6 cellular contexts compared by ENCODE assay signal in the genomic region with DNA sequence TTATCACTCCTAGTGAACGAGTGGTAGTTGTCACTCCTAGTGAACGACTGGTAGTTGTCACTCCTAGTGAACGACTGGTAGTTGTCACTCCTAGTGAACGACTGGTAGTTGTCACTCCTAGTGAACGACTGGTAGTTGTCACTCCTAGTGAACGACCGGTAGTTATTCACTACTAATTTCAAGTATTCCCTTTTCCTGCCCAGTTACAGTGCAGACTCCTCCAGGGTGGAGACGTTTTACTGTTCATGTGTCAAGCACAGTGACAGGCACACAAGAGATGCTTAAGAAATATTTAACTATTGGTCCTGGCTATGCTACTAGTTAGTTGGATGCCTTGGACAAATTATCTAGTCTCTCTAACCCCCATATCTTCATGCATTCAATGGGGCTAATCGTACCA.
DNase-seq lines count a peak whose midpoint lies in the region; ATAC-seq and TF ChIP-seq lines count a peak whose summit lies in the region.
"Not testable (repeated sequence)": the region's sequence is repeated elsewhere in the genome, so short reads cannot be mapped to it uniquely, and the experiment has no call there.

No MANE protein-coding gene starts in this region.

- ATAC-seq in activated CD8-positive, alpha-beta T cell treated with anti-CD3 and anti-CD28 coated beads, Interleukin-2, amount 10 ng/mL, durations not matched to agents 7 days and 5 days = not testable (repeated sequence)

- H3K27ac Mint-ChIP-seq in HFFc6 = peak overlapping the region; percentile 87
- peak overlapping the region; percentile 36 for H3K27ac Mint-ChIP-seq in activated CD8-positive, alpha-beta T cell treated with anti-CD3 and anti-CD28 coated beads, Interleukin-2, amount 10 ng/mL, durations not matched to agents 7 days and 5 days
- peak overlapping the region; percentile 2 for H3K27ac Mint-ChIP-seq in activated naive CD8-positive, alpha-beta T cell
- H3K27ac Mint-ChIP-seq in endothelial cell (ENCODE audit: unreplicated experiment) = peak overlapping the region; percentile 84
- peak overlapping the region; percentile 94 for H3K27ac Mint-ChIP-seq in nephron progenitor cell

- POLR2A ChIA-PET in activated CD8-positive, alpha-beta T cell treated with anti-CD3 and anti-CD28 coated beads, Interleukin-2, amount 10 ng/mL, durations not matched to agents 7 days and 5 days (lab: Charles Lee) = not testable (repeated sequence)

- not testable (repeated sequence) for H3K4me3 Mint-ChIP-seq in HFFc6; activated CD8-positive, alpha-beta T cell treated with anti-CD3 and anti-CD28 coated beads, Interleukin-2, amount 10 ng/mL, durations not matched to agents 7 days and 5 days; activated naive CD8-positive, alpha-beta T cell; nephron progenitor cell
- H3K4me3 Mint-ChIP-seq in endothelial cell (ENCODE audit: unreplicated experiment) = peak overlapping the region; percentile 37

- not testable (repeated sequence) for TF ChIP-seq POLR2A in vagina (IDR thresholded peaks at IDR 0.05)

- not testable (repeated sequence) for H3K27me3 Mint-ChIP-seq in HFFc6 (ENCODE audit: insufficient read depth); activated CD8-positive, alpha-beta T cell treated with anti-CD3 and anti-CD28 coated beads, Interleukin-2, amount 10 ng/mL, durations not matched to agents 7 days and 5 days (ENCODE audit: low read depth); activated naive CD8-positive, alpha-beta T cell; endothelial cell (ENCODE audit: unreplicated experiment); nephron progenitor cell (ENCODE audit: low read depth, poor library complexity)

- not testable (repeated sequence) for H3K27me3 ChIP-seq in vagina

- CTCF ChIA-PET in activated CD8-positive, alpha-beta T cell treated with anti-CD3 and anti-CD28 coated beads, Interleukin-2, amount 10 ng/mL, durations not matched to agents 7 days and 5 days (lab: Charles Lee) = interaction anchor here (0.9 to 1.6 kb wide), 2 partner anchors 31 kb away, joined by 3 to 11 read pairs; no protein-coding TSS in a partner anchor

- intact Hi-C loops in vagina (cut with DNase I) = not testable (repeated sequence)

- not testable (repeated sequence) for DNase-seq in HFFc6; activated CD8-positive, alpha-beta T cell treated with anti-CD3 and anti-CD28 coated beads, Interleukin-2, amount 10 ng/mL, durations not matched to agents 7 days and 5 days; endothelial cell (ENCODE audit: low spot score); nephron progenitor cell; vagina (ENCODE audit: extremely low spot score in 2 of 2)

- TF ChIP-seq CTCF in HFFc6 (IDR thresholded peaks at IDR 0.05); endothelial cell (IDR thresholded peaks at IDR 0.05; ENCODE audit: unreplicated experiment); nephron progenitor cell (IDR thresholded peaks at IDR 0.05); vagina (IDR thresholded peaks at IDR 0.05): not testable (repeated sequence)

- H3K36me3 ChIP-seq in vagina = not testable (repeated sequence)

- H3K9me3 Mint-ChIP-seq in HFFc6; activated CD8-positive, alpha-beta T cell treated with anti-CD3 and anti-CD28 coated beads, Interleukin-2, amount 10 ng/mL, durations not matched to agents 7 days and 5 days (ENCODE audit: insufficient read depth); activated naive CD8-positive, alpha-beta T cell (ENCODE audit: low read depth); endothelial cell (ENCODE audit: unreplicated experiment); nephron progenitor cell: not testable (repeated sequence)

- H3K4me1 Mint-ChIP-seq in HFFc6 (ENCODE audit: low read depth) = peaks cover 95% of the 10 kb centered on the region
- peaks cover 54% of the 10 kb centered on the region for H3K4me1 Mint-ChIP-seq in activated CD8-positive, alpha-beta T cell treated with anti-CD3 and anti-CD28 coated beads, Interleukin-2, amount 10 ng/mL, durations not matched to agents 7 days and 5 days (ENCODE audit: low read depth)
- peaks cover 33% of the 10 kb centered on the region for H3K4me1 Mint-ChIP-seq in activated naive CD8-positive, alpha-beta T cell (ENCODE audit: low read depth)
- peaks cover 56% of the 10 kb centered on the region for H3K4me1 Mint-ChIP-seq in endothelial cell (ENCODE audit: unreplicated experiment)
- peaks cover 23% of the 10 kb centered on the region for H3K4me1 Mint-ChIP-seq in nephron progenitor cell

- peaks cover 22% of the 10 kb centered on the region for H3K4me1 ChIP-seq in vagina

- H3K36me3 Mint-ChIP-seq in HFFc6 (ENCODE audit: low read depth) (peaks cover 75% of the 10 kb centered on the region), endothelial cell (ENCODE audit: low read depth, unreplicated experiment) (peaks cover 15% of the 10 kb centered on the region), nephron progenitor cell (ENCODE audit: low read depth) (peaks cover 59% of the 10 kb centered on the region)
- not testable (repeated sequence) for H3K36me3 Mint-ChIP-seq in activated CD8-positive, alpha-beta T cell treated with anti-CD3 and anti-CD28 coated beads, Interleukin-2, amount 10 ng/mL, durations not matched to agents 7 days and 5 days (ENCODE audit: low read depth); activated naive CD8-positive, alpha-beta T cell

- not testable (repeated sequence) for H3K4me3 ChIP-seq in vagina

- peak overlapping the region; percentile 59 for H3K27ac ChIP-seq in vagina

- not testable (repeated sequence) for H3K9me3 ChIP-seq in vagina

Comparison
In these comparisons a context has a peak if more than half of its experiments do, and no peak if none do; other contexts are left out.
1. H3K27ac Mint-ChIP-seq: peak in every context shown above with its lines; median percentile 94 in nephron progenitor cell; 87 in HFFc6; 84 in endothelial cell; 36 in activated CD8-positive, alpha-beta T cell treated with anti-CD3 and anti-CD28 coated beads, Interleukin-2, amount 10 ng/mL, durations not matched to agents 7 days and 5 days; 2 in activated naive CD8-positive, alpha-beta T cell.